ENCODE assay signal across 13 cellular contexts in genomic region chr3:138916824-138917223, GRCh38. TPM values are rescaled to one million over a fixed set of nuclear protein-coding genes. Genes with fewer than 3 reads are reported as not detected.
DNase-seq lines count a peak whose midpoint lies in the region; ATAC-seq and TF ChIP-seq lines count a peak whose summit lies in the region.
"Had no signal": no experiment of that assay in that cellular context is flagged by ENCODE, and none has a peak within 500 bp of the region (broad histone marks: within the 10 kb centered on the region; RNA-seq: fewer than 3 reads in every experiment).

No MANE protein-coding gene starts in this region.

- H4K8ac ChIP-seq in mesenchymal stem cell (ENCODE audit: low read length) = no peak overlapping the region

- no peak overlapping the region for H3K9ac ChIP-seq in mesenchymal stem cell (ENCODE audit: low read length)

- no peak overlapping the region for H3K18ac ChIP-seq in mesenchymal stem cell (ENCODE audit: low read depth in 1 of 2, low read length in 2 of 2)

- H3K14ac ChIP-seq in mesenchymal stem cell (ENCODE audit: low read length in 2 of 2) = no peak overlapping the region

- no peak overlapping the region for H2BK12ac ChIP-seq in mesenchymal stem cell (ENCODE audit: low read length in 2 of 2)

- no peak overlapping the region for H3K4me2 ChIP-seq in mesenchymal stem cell (ENCODE audit: low read length, poor library complexity, severe bottlenecking)

- no peak overlapping the region for H2AFZ ChIP-seq in mesenchymal stem cell (ENCODE audit: low read depth, low read length)

- DNase-seq in astrocyte of the hippocampus (ENCODE audit: low read depth, low spot score) (peak; percentile 16), mesenchymal stem cell (no peak), OCI-M2 (lab: John Stamatoyannopoulos, UW; ENCODE audit: unreplicated experiment) (no peak), erythroblast (lab: John Stamatoyannopoulos, UW) (no peak)
- DNase-seq: activated CD4-positive, alpha-beta T cell treated with anti-CD3 and anti-CD28 coated beads, Interleukin-2, amount 50 U/mL, for 48 hours; NCI-H2107; T-helper 2 cell had no signal

- H2BK120ac ChIP-seq in mesenchymal stem cell (ENCODE audit: low read depth, low read length) = no peak overlapping the region

- no peaks in the 10 kb centered on the region for H3K36me3 ChIP-seq in HEK293 (ENCODE audit: control insufficient read depth in 2 of 2, insufficient read depth in 1 of 2, low read length in 2 of 2)
- no peaks in the 10 kb centered on the region for H3K36me3 ChIP-seq in mesenchymal stem cell (ENCODE audit: control insufficient read depth in 1 of 2, insufficient read depth in 2 of 2, low read depth in 1 of 2, low read length in 2 of 2)
- H3K36me3 ChIP-seq: vagina had no signal

- peak overlapping the region; percentile 52 for H2AK5ac ChIP-seq in mesenchymal stem cell (ENCODE audit: low read length, severe bottlenecking)

- TF ChIP-seq CTCF in 22Rv1 (IDR thresholded peaks at IDR 0.05) (no peak), HEK293 (tag by site-specific recombination; IDR thresholded peaks at IDR 0.05) (no peak)

- no peaks in the 10 kb centered on the region for H3K79me1 ChIP-seq in mesenchymal stem cell (replicated peaks; ENCODE audit: low read length, poor library complexity, severe bottlenecking)

- WGBS in mesenchymal stem cell = 80% methylated on average over 2 of the region's 2 CpGs

- H2BK15ac ChIP-seq in mesenchymal stem cell (ENCODE audit: low read depth, poor library complexity, severe bottlenecking) = no peak overlapping the region

- ATAC-seq in GM21447 (IDR thresholded peaks at IDR 0.05; ENCODE audit: unreplicated experiment) = no peak
- no peak for ATAC-seq in HG03571 (IDR thresholded peaks at IDR 0.05; ENCODE audit: unreplicated experiment)

- POLR2A ChIA-PET in HEK293 (lab: Yijun Ruan, JAX) = interaction anchor here (1.0 to 2.7 kb wide), 5 partner anchors 19 to 323 kb away, joined by 3 to 23 read pairs (median 15); partner anchors contain the start of genes CEP70 and PIK3CB

- no peak for TF ChIP-seq POLR2A in erythroblast (IDR thresholded peaks at IDR 0.05; ENCODE audit: low read length)

- H3K4ac ChIP-seq in mesenchymal stem cell (ENCODE audit: low read depth in 1 of 2, low read length in 2 of 2) = no peak overlapping the region

- no peak overlapping the region for H2BK5ac ChIP-seq in mesenchymal stem cell (ENCODE audit: low read depth, low read length, poor library complexity, severe bottlenecking)

- CTCF ChIA-PET in HEK293 (lab: Yijun Ruan, JAX) = interaction anchor here (0.6 to 3.2 kb wide), 28 partner anchors 7 to 502 kb away, joined by 3 to 66 read pairs (median 8); partner anchors contain the start of genes CEP70 and PIK3CB

- peak overlapping the region; percentile 83 for H3K27ac ChIP-seq in 22Rv1
- H3K27ac ChIP-seq in HEK293 (ENCODE audit: extremely low read depth, low read depth, low read length) = no peak overlapping the region
- H3K27ac ChIP-seq in mesenchymal stem cell (ENCODE audit: low read length, poor library complexity, severe bottlenecking) = no peak overlapping the region

- H3K4me3 ChIP-seq in HEK293 (ENCODE audit: low read depth, low read length) = no peak overlapping the region
- H3K4me3 ChIP-seq in mesenchymal stem cell (ENCODE audit: insufficient read depth in 1 of 2, low read depth in 1 of 2, low read length in 2 of 2) = no peak overlapping the region

- H3K27me3 ChIP-seq in mesenchymal stem cell (ENCODE audit: control insufficient read depth in 1 of 2, insufficient read depth in 1 of 2, low read length in 2 of 2) = no peaks in the 10 kb centered on the region
- H3K27me3 ChIP-seq: vagina had no signal

- H3K4me1 ChIP-seq in HEK293 (ENCODE audit: control insufficient read depth, insufficient read depth, low read length) = no peaks in the 10 kb centered on the region
- peaks cover 8% of the 10 kb centered on the region for H3K4me1 ChIP-seq in mesenchymal stem cell (ENCODE audit: control insufficient read depth, insufficient read depth, low read depth, low read length)

- no peak overlapping the region for H3K23ac ChIP-seq in mesenchymal stem cell (ENCODE audit: low read length in 2 of 2)

- H4K91ac ChIP-seq in mesenchymal stem cell (ENCODE audit: low read length) = no peak overlapping the region

- H3K9me3 ChIP-seq in HEK293 (ENCODE audit: control insufficient read depth, insufficient read depth, low read depth, low read length) (no peaks in the 10 kb centered on the region), mesenchymal stem cell (ENCODE audit: control insufficient read depth, low read length) (no peaks in the 10 kb centered on the region)
- H3K9me3 ChIP-seq: vagina had no signal

TF ChIP-seq in HEK293, 187 proteins besides CTCF, POLR2A, EP300 and RAD21:
- TF ChIP-seq MYNN (tag by site-specific recombination; IDR thresholded peaks at IDR 0.05; ENCODE audit: borderline replicate concordance) = no peak
- no peak for TF ChIP-seq ZBTB48 (tag by site-specific recombination; IDR thresholded peaks at IDR 0.05)
- no peak for TF ChIP-seq ZSCAN5A (tag by site-specific recombination; IDR thresholded peaks at IDR 0.05)
- no peak for TF ChIP-seq ZFP37 (tag by site-specific recombination; IDR thresholded peaks at IDR 0.05)
- TF ChIP-seq ZFHX2 (tag by site-specific recombination; conservative IDR thresholded peaks at IDR 0.05) = peak; percentile 29
- TF ChIP-seq, protein P1, sequence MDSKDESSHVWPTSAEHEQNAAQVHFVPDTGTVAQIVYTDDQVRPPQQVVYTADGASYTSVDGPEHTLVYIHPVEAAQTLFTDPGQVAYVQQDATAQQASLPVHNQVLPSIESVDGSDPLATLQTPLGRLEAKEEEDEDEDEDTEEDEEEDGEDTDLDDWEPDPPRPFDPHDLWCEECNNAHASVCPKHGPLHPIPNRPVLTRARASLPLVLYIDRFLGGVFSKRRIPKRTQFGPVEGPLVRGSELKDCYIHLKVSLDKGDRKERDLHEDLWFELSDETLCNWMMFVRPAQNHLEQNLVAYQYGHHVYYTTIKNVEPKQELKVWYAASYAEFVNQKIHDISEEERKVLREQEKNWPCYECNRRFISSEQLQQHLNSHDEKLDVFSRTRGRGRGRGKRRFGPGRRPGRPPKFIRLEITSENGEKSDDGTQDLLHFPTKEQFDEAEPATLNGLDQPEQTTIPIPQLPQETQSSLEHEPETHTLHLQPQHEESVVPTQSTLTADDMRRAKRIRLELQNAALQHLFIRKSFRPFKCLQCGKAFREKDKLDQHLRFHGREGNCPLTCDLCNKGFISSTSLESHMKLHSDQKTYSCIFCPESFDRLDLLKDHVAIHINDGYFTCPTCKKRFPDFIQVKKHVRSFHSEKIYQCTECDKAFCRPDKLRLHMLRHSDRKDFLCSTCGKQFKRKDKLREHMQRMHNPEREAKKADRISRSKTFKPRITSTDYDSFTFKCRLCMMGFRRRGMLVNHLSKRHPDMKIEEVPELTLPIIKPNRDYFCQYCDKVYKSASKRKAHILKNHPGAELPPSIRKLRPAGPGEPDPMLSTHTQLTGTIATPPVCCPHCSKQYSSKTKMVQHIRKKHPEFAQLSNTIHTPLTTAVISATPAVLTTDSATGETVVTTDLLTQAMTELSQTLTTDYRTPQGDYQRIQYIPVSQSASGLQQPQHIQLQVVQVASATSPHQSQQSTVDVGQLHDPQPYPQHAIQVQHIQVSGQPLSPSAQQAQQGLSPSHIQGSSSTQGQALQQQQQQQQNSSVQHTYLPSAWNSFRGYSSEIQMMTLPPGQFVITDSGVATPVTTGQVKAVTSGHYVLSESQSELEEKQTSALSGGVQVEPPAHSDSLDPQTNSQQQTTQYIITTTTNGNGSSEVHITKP (tag by site-specific recombination; IDR thresholded peaks at IDR 0.05) = peak; percentile 48
- no peak for TF ChIP-seq ZNF501 (tag by site-specific recombination; IDR thresholded peaks at IDR 0.05)

RNA-seq across cellular contexts. Expression of gene FOXL2, which starts 30.1 kb away (rescaled TPM):
- polyA plus RNA-seq in mesenchymal stem cell (2013, experiment 1 of 2) = 0.07 TPM
- not detected for polyA plus RNA-seq in mesenchymal stem cell (2013, experiment 2 of 2)
- polyA plus RNA-seq: IgD-negative memory B cell had no signal

RNA-seq across cellular contexts. Expression of gene FOXL2NB, which starts 30.2 kb away (rescaled TPM):
- polyA plus RNA-seq in mesenchymal stem cell (2013, experiment 1 of 2) = not detected
- 0.04 TPM for polyA plus RNA-seq in mesenchymal stem cell (2013, experiment 2 of 2)
- polyA plus RNA-seq: IgD-negative memory B cell had no signal
